Comparison of ENCODE assay signal across 22 cellular contexts in the genomic region with DNA sequence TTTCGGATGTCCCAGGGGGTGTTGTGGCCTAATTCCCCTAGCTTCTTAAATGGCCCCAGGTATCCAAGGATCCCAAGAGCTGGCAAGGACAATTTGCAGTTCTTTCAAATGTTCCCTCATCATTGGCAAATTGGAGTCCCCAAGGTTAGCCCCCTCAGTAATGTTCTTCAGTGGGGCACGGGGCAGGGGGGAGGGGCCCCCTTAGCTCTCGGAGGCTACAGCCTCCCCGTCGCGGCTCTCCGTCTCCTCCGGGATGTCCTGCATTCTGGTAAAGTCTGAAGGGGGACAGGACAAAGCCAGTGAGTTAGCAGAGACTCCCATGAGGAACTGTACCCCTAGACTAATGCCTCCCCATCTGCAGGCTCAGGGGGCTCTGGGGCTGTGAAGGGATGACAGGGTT. TPM values are rescaled to one million over a fixed set of nuclear protein-coding genes. Genes with fewer than 3 reads are reported as not detected.
DNase-seq lines count a peak whose midpoint lies in the region; ATAC-seq and TF ChIP-seq lines count a peak whose summit lies in the region.
"Had no signal": no experiment of that assay in that cellular context is flagged by ENCODE, and none has a peak within 500 bp of the region (broad histone marks: within the 10 kb centered on the region; RNA-seq: fewer than 3 reads in every experiment).

No MANE protein-coding gene starts in this region.

- peaks cover 17 to 75% (median 57%) of the 10 kb centered on the region in 9 donors for H3K36me3 ChIP-seq in heart right ventricle
- peaks cover 58% of the 10 kb centered on the region for H3K36me3 ChIP-seq in effector memory CD4-positive, alpha-beta T cell (ENCODE audit: control insufficient read depth, insufficient read depth, low read length)

- POLR2A ChIA-PET in RWPE1 (lab: Yijun Ruan, JAX; ENCODE audit: low non-redundant PET) = no interaction called here

- WGBS in heart right ventricle, 2 donors = 82 to 89% methylated on average over 8 of the region's 8 CpGs

- intact Hi-C loops in cardiac septum (cut with DNase I) (no loop called here), heart right ventricle (cut with DNase I) (no loop called here)

- no peaks in the 10 kb centered on the region for H3K9me3 ChIP-seq in heart right ventricle
- H3K9me3 ChIP-seq in effector memory CD4-positive, alpha-beta T cell (ENCODE audit: control insufficient read depth, low read length) = no peaks in the 10 kb centered on the region
- H3K9me3 ChIP-seq: MG63 had no signal

- CTCF ChIA-PET in RWPE1 (lab: Yijun Ruan, JAX) = no interaction called here

- DNase-seq in cardiac septum (ENCODE audit: low spot score) (peak; percentile 35), heart right ventricle (no peak), RWPE1 (ENCODE audit: low spot score) (no peak), amniotic stem cell (lab: John Stamatoyannopoulos, UW) (no peak), NCI-H187 treated with DMSO at 0.1 percent for 48 hours (lab: John Stamatoyannopoulos, UW) (no peak)
- no peak for DNase-seq in effector memory CD4-positive, alpha-beta T cell
- no peak for DNase-seq in stimulated activated CD4-positive, alpha-beta T cell treated with anti-CD3 and anti-CD28 coated beads, Interleukin-4, amount 100 ng/mL, for 1 hour
- DNase-seq: activated CD4-positive, CD25-positive, alpha-beta regulatory T cell treated with anti-CD3 and anti-CD28 coated beads, Interleukin-2, amount 50 U/mL, for 72 hours; activated T-cell treated with anti-CD3 and anti-CD28 coated beads, Interleukin-2, amount 50 U/mL, for 48 hours; foreskin keratinocyte; GDM1; MG63; NCI-H187; NCI-H345; SHP77 treated with DMSO at 0.1 percent for 48 hours; stimulated activated CD4-positive, alpha-beta T cell treated with anti-CD3 and anti-CD28 coated beads, Interleukin-2, amount 100 ng/mL, for 24 hours; T1000 had no signal

- H3K4me1 ChIP-seq in heart right ventricle = peaks cover 0 to 44% (median 11%) of the 10 kb centered on the region in 9 donors
- H3K4me1 ChIP-seq in effector memory CD4-positive, alpha-beta T cell (ENCODE audit: control insufficient read depth, insufficient read depth, low read length, poor library complexity, severe bottlenecking) = peaks cover 27% of the 10 kb centered on the region
- H3K4me1 ChIP-seq: foreskin keratinocyte had no signal

- H3K4me3 ChIP-seq in heart right ventricle = no peak overlapping the region
- no peak overlapping the region for H3K4me3 ChIP-seq in effector memory CD4-positive, alpha-beta T cell (ENCODE audit: insufficient read depth, low read depth, low read length, poor library complexity, severe bottlenecking)
- H3K4me3 ChIP-seq: MG63 had no signal

- H3K27me3 ChIP-seq in heart right ventricle = no peaks in the 10 kb centered on the region
- no peaks in the 10 kb centered on the region for H3K27me3 ChIP-seq in effector memory CD4-positive, alpha-beta T cell (replicated peaks; ENCODE audit: control insufficient read depth, insufficient read depth, low read length, poor library complexity, severe bottlenecking)
- H3K27me3 ChIP-seq: foreskin keratinocyte, MG63 had no signal

- no peak for ATAC-seq in heart right ventricle
- ATAC-seq: foreskin keratinocyte, sciatic nerve had no signal

- no peak overlapping the region for H3K27ac ChIP-seq in heart right ventricle
- H3K27ac ChIP-seq in RWPE1 = peak overlapping the region; percentile 22; the same call in 1 of the 2 replicates
- peak overlapping the region; percentile 25 for H3K27ac ChIP-seq in effector memory CD4-positive, alpha-beta T cell (ENCODE audit: insufficient read depth, low read length, poor library complexity, severe bottlenecking)
- H3K27ac ChIP-seq: foreskin keratinocyte had no signal

- TF ChIP-seq CTCF in heart right ventricle (IDR thresholded peaks at IDR 0.05) (no peak), RWPE1 (conservative IDR thresholded peaks at IDR 0.05; ENCODE audit: low read depth) (no peak)

RNA-seq across cellular contexts. Expression of a gene that starts 6.3 kb away (rescaled TPM):
- total RNA-seq in cardiac septum = not detected
- not detected for total RNA-seq in heart right ventricle
- polyA plus RNA-seq in heart right ventricle = under 1 TPM in 1 of 2 donors, not detected in 1; 0.04 TPM
- total RNA-seq: astrocyte, endothelial cell of umbilical vein, foreskin keratinocyte, omental fat pad, sciatic nerve, temporal lobe had no signal
- polyA plus RNA-seq: endothelial cell of umbilical vein, foreskin keratinocyte had no signal

RNA-seq across cellular contexts. Expression of a gene that starts 13.5 kb away (rescaled TPM):
- 26.8 TPM for total RNA-seq in cardiac septum
- 10 to 100 TPM; 17.6 to 30.3 (median 22.0) TPM for total RNA-seq in heart right ventricle
- 10 to 100 TPM; 14.3 to 33.8 TPM for polyA plus RNA-seq in heart right ventricle

RNA-seq across cellular contexts. Expression of a gene that starts 30.6 kb away (rescaled TPM):
- total RNA-seq in cardiac septum (95.9 TPM), heart right ventricle (10 to 100 TPM; 48.6 to 79.8 (median 58.2) TPM)
- polyA plus RNA-seq in heart right ventricle = 10 to 100 TPM; 22.7 to 38.0 TPM

RNA-seq across cellular contexts. Expression of a gene that starts 36.6 kb away (rescaled TPM):
- total RNA-seq in cardiac septum (26.2 TPM), heart right ventricle (10 to 100 TPM; 12.8 to 32.3 (median 21.9) TPM)
- polyA plus RNA-seq in heart right ventricle = 10 to 100 TPM; 11.5 to 17.0 TPM

Comparison
In these comparisons a context has a peak if more than half of its experiments do, and no peak if none do; other contexts are left out.
1. H3K27ac ChIP-seq: peak in RWPE1 (single experiment) and effector memory CD4-positive, alpha-beta T cell (single experiment); none in heart right ventricle (0 of 10).